Comparison of ENCODE assay signal across 24 cellular contexts in the genomic region with DNA sequence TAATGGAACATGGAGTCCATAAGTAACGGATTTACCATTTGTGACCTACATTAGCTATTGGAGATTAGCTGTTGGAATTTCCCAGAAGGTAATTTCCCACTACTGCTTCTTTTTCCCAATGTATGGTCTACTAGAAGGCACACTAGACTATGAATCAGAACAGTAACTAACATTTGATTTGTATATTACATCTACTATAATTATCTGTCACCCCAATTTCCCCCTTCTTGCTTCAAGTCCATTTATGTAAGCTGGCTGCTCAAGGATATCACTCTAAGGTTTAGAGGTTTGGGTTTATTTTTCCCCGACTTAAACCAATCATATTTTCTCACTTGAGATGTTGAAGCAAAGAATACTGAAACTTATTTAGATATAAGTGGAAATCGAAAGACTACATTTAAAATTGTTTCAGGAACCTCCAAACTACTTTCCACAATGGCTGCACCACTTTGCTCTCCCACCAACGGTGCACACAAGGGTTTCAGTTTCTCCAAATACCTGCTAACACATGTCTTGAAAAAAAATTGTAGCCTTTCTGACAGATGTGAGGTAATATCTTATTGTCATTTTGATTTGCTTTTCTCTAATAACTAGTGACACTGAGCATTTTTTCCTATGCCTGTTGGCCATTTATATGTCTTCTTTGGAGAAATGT. TPM values are rescaled to one million over a fixed set of nuclear protein-coding genes. Genes with fewer than 3 reads are reported as not detected.
DNase-seq lines count a peak whose midpoint lies in the region; ATAC-seq and TF ChIP-seq lines count a peak whose summit lies in the region.
"Had no signal": no experiment of that assay in that cellular context is flagged by ENCODE, and none has a peak within 500 bp of the region (broad histone marks: within the 10 kb centered on the region; RNA-seq: fewer than 3 reads in every experiment).

No MANE protein-coding gene starts in this region.

- H3K27ac ChIP-seq in MM.1S (ENCODE audit: low read length) (peak overlapping the region; percentile 31; the same call in 1 of the 2 replicates), testis (no peak overlapping the region)
- H3K27ac ChIP-seq: cardiac muscle cell, left lung, ovary, SK-N-MC had no signal

- H3K9me3 ChIP-seq in MM.1S (replicated peaks; ENCODE audit: insufficient read depth, low read length) (no peaks in the 10 kb centered on the region), testis (no peaks in the 10 kb centered on the region)
- H3K9me3 ChIP-seq: left lung, ovary had no signal

- TF ChIP-seq CTCF in MM.1S (IDR thresholded peaks at IDR 0.05; ENCODE audit: low read length), result no peak
- TF ChIP-seq CTCF in testis (IDR thresholded peaks at IDR 0.05), result no peak

- peaks cover 12% of the 10 kb centered on the region for H3F3A ChIP-seq in MM.1S (ENCODE audit: insufficient read depth, low read length)

- H3K36me3 ChIP-seq in MM.1S (replicated peaks; ENCODE audit: insufficient read depth, low read length) (no peaks in the 10 kb centered on the region), testis (ENCODE audit: low read depth, missing control alignments) (no peaks in the 10 kb centered on the region)
- H3K36me3 ChIP-seq: cardiac muscle cell, left lung, ovary had no signal

- peak overlapping the region; percentile 13 for H2AFZ ChIP-seq in MM.1S (ENCODE audit: low read length)

- DNase-seq in MM.1S (peak; percentile 73), testis (no peak), foreskin melanocyte (no peak)
- DNase-seq: activated CD4-positive, alpha-beta T cell treated with anti-CD3 and anti-CD28 coated beads, Interleukin-2, amount 50 U/mL, for 48 hours; activated T-cell treated with anti-CD3 and anti-CD28 coated beads, Interleukin-2, amount 50 U/mL, for 48 hours; EL; erythroblast; glutamatergic neuron; Karpas-422; left lung; mesenchymal stem cell; NCI-H1417; NCI-H2029; NCI-H524; ovary; stimulated activated CD4-positive, alpha-beta T cell treated with anti-CD3 and anti-CD28 coated beads, Interleukin-4, amount 100 ng/mL, for 24 hours; trophoblast cell had no signal

- 83 to 88% methylated on average over 4 of the region's 4 CpGs for WGBS in testis, 2 donors

- no peaks in the 10 kb centered on the region for H3K79me2 ChIP-seq in MM.1S (ENCODE audit: low read length)

- H4K20me1 ChIP-seq in MM.1S (ENCODE audit: insufficient read depth, low read length), result no peaks in the 10 kb centered on the region

- ATAC-seq in GM18519 (IDR thresholded peaks at IDR 0.05; ENCODE audit: low FRiP score, unreplicated experiment) (peak; percentile 43), GM21447 (IDR thresholded peaks at IDR 0.05; ENCODE audit: unreplicated experiment) (peak; percentile 57), HG02798 (IDR thresholded peaks at IDR 0.05; ENCODE audit: poor library complexity, unreplicated experiment) (peak; percentile 64), GM19455 (IDR thresholded peaks at IDR 0.05; ENCODE audit: unreplicated experiment) (no peak), GM21786 (IDR thresholded peaks at IDR 0.05; ENCODE audit: unreplicated experiment) (no peak)
- ATAC-seq: left lung had no signal

- H3K4me3 ChIP-seq in MM.1S (ENCODE audit: low read length) (peak overlapping the region; percentile 12; the same call in 1 of the 2 replicates), testis (no peak overlapping the region)
- H3K4me3 ChIP-seq: cardiac muscle cell, left lung, ovary, SK-N-MC had no signal

- TF ChIP-seq POLR2A in testis (IDR thresholded peaks at IDR 0.05), result no peak

- no peaks in the 10 kb centered on the region for H3K27me3 ChIP-seq in MM.1S (replicated peaks; ENCODE audit: insufficient read depth, low read length)
- H3K27me3 ChIP-seq in testis, result no peaks in the 10 kb centered on the region
- H3K27me3 ChIP-seq: cardiac muscle cell, left lung, ovary had no signal

- H3K4me1 ChIP-seq in MM.1S (ENCODE audit: low read length) (peaks cover 28% of the 10 kb centered on the region), testis (no peaks in the 10 kb centered on the region)
- H3K4me1 ChIP-seq: left lung had no signal

- no peaks in the 10 kb centered on the region for H3K9me2 ChIP-seq in MM.1S (replicated peaks; ENCODE audit: insufficient read depth, low read length)

- intact Hi-C loops in testis (cut with DNase I; ENCODE audit: low total_unique reads), result no loop called here

- H3K4me2 ChIP-seq in MM.1S (ENCODE audit: low read depth, low read length), result peak overlapping the region; percentile 64

- no peak overlapping the region for H3K9ac ChIP-seq in MM.1S (ENCODE audit: low read length)

RNA-seq across cellular contexts. Expression of a gene that starts 33.3 kb away (rescaled TPM):
- 10 to 100 TPM; 73.0 to 91.5 TPM for total RNA-seq in testis
- polyA plus RNA-seq in testis (ENCODE audit: insufficient read depth, low read depth, low replicate concordance), result 260 TPM

RNA-seq across cellular contexts. Expression of a gene that starts 37.0 kb away (rescaled TPM):
- 10 to 100 TPM; 19.9 to 22.4 TPM for total RNA-seq in testis
- 7.7 TPM for polyA plus RNA-seq in testis (ENCODE audit: insufficient read depth, low read depth, low replicate concordance)

Comparison
In these comparisons a context has a peak if more than half of its experiments do, and no peak if none do; other contexts are left out.
1. ATAC-seq: peak in GM18519 (single experiment), GM21447 (single experiment) and HG02798 (single experiment); none in GM19455 (single experiment) and GM21786 (single experiment).